In genomic region chr10:1737222-1738061, GRCh38 we compare ENCODE assay signal across 10 cellular contexts. TPM values are rescaled to one million over a fixed set of nuclear protein-coding genes. Genes with fewer than 3 reads are reported as not detected.
DNase-seq lines count a peak whose midpoint lies in the region; ATAC-seq and TF ChIP-seq lines count a peak whose summit lies in the region.
"Had no signal": no experiment of that assay in that cellular context is flagged by ENCODE, and none has a peak within 500 bp of the region (broad histone marks: within the 10 kb centered on the region; RNA-seq: fewer than 3 reads in every experiment).

TSS of gene ADARB2 (minus strand) at chr10:1737525.

- peak; percentile 83 for TF ChIP-seq POLR2A in GM19099 (IDR thresholded peaks at IDR 0.05; ENCODE audit: extremely low read depth, insufficient read length, low read depth)

- H3K27ac Mint-ChIP-seq in osteocyte (ENCODE audit: unreplicated experiment) = no peak within 1 kb of the TSS

- peak; percentile 69 for DNase-seq in Caki2 (ENCODE audit: low read depth)
- DNase-seq in NCI-H82 (lab: John Stamatoyannopoulos, UW) = peak; percentile 89
- DNase-seq in osteocyte (ENCODE audit: extremely low spot score, unreplicated experiment) = peak; percentile 87
- no peak for DNase-seq in OCI-M2 (lab: John Stamatoyannopoulos, UW; ENCODE audit: unreplicated experiment)
- no peak for DNase-seq in HUDEP-2 (lab: John Stamatoyannopoulos, UW; ENCODE audit: unreplicated experiment in 76 of 76)
- DNase-seq: IMR-90 had no signal

- TF ChIP-seq CTCF in osteocyte (IDR thresholded peaks at IDR 0.05) = no peak

- no peaks in the 10 kb centered on the region for H3K27me3 ChIP-seq in esophagus (ENCODE audit: control insufficient read depth in 1 of 2, insufficient read depth in 2 of 2, low read length in 2 of 2)

- peaks cover 0 to 2% of the 10 kb centered on the region in 2 donors for H3K9me3 ChIP-seq in esophagus (ENCODE audit: control insufficient read depth in 2 of 2, insufficient read depth in 1 of 2, low read depth in 1 of 2, low read length in 1 of 2)

- H3K27me3 Mint-ChIP-seq in osteocyte (ENCODE audit: unreplicated experiment) = peaks cover 67% of the 10 kb centered on the region

- 1 to 2% methylated on average over 50 of the region's 50 CpGs for WGBS in esophagus, 2 donors

- H3K4me1 ChIP-seq in esophagus (ENCODE audit: control insufficient read depth in 2 of 2, insufficient read depth in 2 of 2, low read length in 1 of 2) = no peaks in the 10 kb centered on the region

- peaks cover 25% of the 10 kb centered on the region for H3K4me1 Mint-ChIP-seq in osteocyte (ENCODE audit: unreplicated experiment)

- peak within 1 kb of the TSS; percentile 49 to 58 for H3K4me3 ChIP-seq in esophagus (ENCODE audit: low read depth in 1 of 2, low read length in 2 of 2)

- no peaks in the 10 kb centered on the region for H3K36me3 Mint-ChIP-seq in osteocyte (ENCODE audit: unreplicated experiment)

- no peaks in the 10 kb centered on the region for H3K36me3 ChIP-seq in esophagus (ENCODE audit: control insufficient read depth in 2 of 2, insufficient read depth in 2 of 2, low read length in 1 of 2)

- peak within 1 kb of the TSS; percentile 56 to 60 for H3K27ac ChIP-seq in esophagus (ENCODE audit: low read depth in 2 of 2, low read length in 1 of 2)

- no peaks in the 10 kb centered on the region for H3K9me3 Mint-ChIP-seq in osteocyte (ENCODE audit: unreplicated experiment)

- H3K4me3 Mint-ChIP-seq in osteocyte (ENCODE audit: unreplicated experiment) = peak within 1 kb of the TSS; percentile 90

- peak; percentile 54 for ATAC-seq in HG03103 (IDR thresholded peaks at IDR 0.05; ENCODE audit: low read depth, unreplicated experiment)

- in situ Hi-C loops in Caki2 (cut with HindIII; ENCODE audit: low pct_unique_long_range_greater_than_20kb, low sequenced_read_pairs) = no loop called here

RNA-seq across cellular contexts. Expression of gene ADARB2, which starts in this region (rescaled TPM):
- total RNA-seq in Caki2 (2014; rRNA removed; shearing (Covaris generic); ENCODE audit: low replicate concordance) = 0.14 TPM in 1 of 2 replicates, not detected in the other
- under 1 TPM; 0.33 to 0.65 TPM for polyA plus RNA-seq in esophagus
- total RNA-seq in osteocyte = 35.0 and 38.7 TPM in 2 replicates
- total RNA-seq: fibroblast of villous mesenchyme, IMR-90 had no signal
- polyA plus RNA-seq: IMR-90 had no signal

Comparison
In these comparisons a context has a peak if more than half of its experiments do, and no peak if none do; other contexts are left out.
1. RNA of gene ADARB2 (total RNA-seq): 35.0 to 38.7 TPM in osteocyte; 0.14 TPM in Caki2; every median in the first group is over 10 times any median in the second.
2. Peak in DNase-seq in Caki2; RNA of the gene not detected or under 1 TPM.
3. DNase-seq: peak in NCI-H82 (single experiment) and osteocyte (single experiment); none in OCI-M2 (single experiment) and HUDEP-2 (0 of 76).